ENCODE assay signal across 26 cellular contexts in genomic region chr1:115419571-115419970, GRCh38.
"Had no signal": no experiment of that assay in that cellular context is flagged by ENCODE, and none has a peak within 500 bp of the region (broad histone marks: within the 10 kb centered on the region; RNA-seq: fewer than 3 reads in every experiment).

No MANE protein-coding gene starts in this region.

- ATAC-seq: stimulated activated effector memory CD8-positive, alpha-beta T cell treated with anti-CD3 and anti-CD28 coated beads, Interleukin-12 subunit alpha, Interleukin-12 subunit beta, amount 100 ng/mL, for 72 hours; stimulated activated memory B cell treated with anti-CD40 and anti-IgM and Interleukin-4, amounts not matched to agents 10 μg/mL and 1 μg/mL and 100 μg/mL, for 72 hours; stimulated activated naive B cell treated with anti-CD40 and anti-IgM and Interleukin-4, amounts not matched to agents 10 μg/mL and 1 μg/mL and 100 μg/mL, for 72 hours; stimulated activated naive CD8-positive, alpha-beta T cell treated with anti-CD3 and anti-CD28 coated beads, Interleukin-15, amount 100 ng/mL, for 72 hours; upper lobe of right lung had no signal

- H3K4me1 ChIP-seq: stomach, suprapubic skin, testis, tibial artery, tibial nerve, transverse colon, upper lobe of left lung, upper lobe of right lung, uterus, vagina had no signal

- H3K27me3 ChIP-seq: stomach, testis, thyroid gland, tibial artery, tibial nerve, transverse colon, upper lobe of left lung, upper lobe of right lung, uterus, vagina had no signal

- H3K9me3 ChIP-seq: stomach, suprapubic skin, testis, thoracic aorta, thyroid gland, tibial artery, tibial nerve, transverse colon, upper lobe of left lung, uterus, vagina had no signal

- DNase-seq: stimulated activated CD4-positive, alpha-beta T cell treated with anti-CD3 and anti-CD28 coated beads, Interleukin-2, amount 100 ng/mL, for 48 hours; stimulated activated CD4-positive, alpha-beta T cell treated with anti-CD3 and anti-CD28 coated beads, Interleukin-4, amount 100 ng/mL, for 1 hour; stimulated activated CD4-positive, alpha-beta T cell treated with anti-CD3 and anti-CD28 coated beads, Interleukin-4, amount 100 ng/mL, for 24 hours; stimulated activated CD4-positive, alpha-beta T cell treated with anti-CD3 and anti-CD28 coated beads, Interleukin-4, amount 100 ng/mL, for 4 hours; stimulated activated CD8-positive, alpha-beta memory T cell treated with anti-CD3 and anti-CD28 coated beads, Interleukin-4, amount 100 ng/mL, for 48 hours; stimulated activated naive B cell treated with anti-CD40 and anti-IgM and Interleukin-4, amounts not matched to agents 10 μg/mL and 1 μg/mL and 100 μg/mL, for 72 hours; stimulated activated naive CD4-positive, alpha-beta T cell; stimulated activated naive CD4-positive, alpha-beta T cell treated with Interleukin-2 at 50 U/mL for 16 hours; stimulated activated naive CD8-positive, alpha-beta T cell treated with anti-CD3 and anti-CD28 coated beads, Interleukin-15, amount 100 ng/mL, for 72 hours; stimulated activated naive CD8-positive, alpha-beta T cell treated with anti-CD3 and anti-CD28 coated beads, Interleukin-15, Interleukin-2, amounts not matched to agents 100 U/mL and 50 U/mL, for 24 hours; stomach; substantia nigra; testis; thyroid gland; tibial artery; transverse colon; trophoblast cell; upper lobe of left lung; upper lobe of right lung; uterus had no signal

- H3K27ac ChIP-seq: stomach, suprapubic skin, testis, thoracic aorta, thyroid gland, tibial artery, tibial nerve, transverse colon, upper lobe of left lung, upper lobe of right lung, uterus, vagina had no signal

- H3K36me3 ChIP-seq: stomach, suprapubic skin, thoracic aorta, thyroid gland, tibial artery, tibial nerve, transverse colon, upper lobe of left lung, upper lobe of right lung, uterus, vagina had no signal

- H3K4me3 ChIP-seq: stomach, suprapubic skin, testis, thoracic aorta, thyroid gland, tibial artery, tibial nerve, transverse colon, upper lobe of left lung, upper lobe of right lung, uterus, vagina had no signal
